7 cellular contexts compared by ENCODE assay signal in genomic region chr12:67459578-67459977, GRCh38.
"Had no signal": no experiment of that assay in that cellular context is flagged by ENCODE, and none has a peak within 500 bp of the region (broad histone marks: within the 10 kb centered on the region; RNA-seq: fewer than 3 reads in every experiment).

No MANE protein-coding gene starts in this region.

- H3K4me3 ChIP-seq: HAP-1 had no signal

- H3K27ac ChIP-seq: HL-60 had no signal

- H3K36me3 ChIP-seq: HAP-1 had no signal

- DNase-seq: GOT3, H7, HFFc6 had no signal

- FAIRE-seq: HepG2 had no signal

- ATAC-seq: HCT116, HepG2 had no signal
